Comparison of ENCODE assay signal across 1 cellular context in genomic region chr2:179936654-179937053, GRCh38.
TF ChIP-seq lines count a peak whose summit lies in the region.

No MANE protein-coding gene starts in this region.

TF ChIP-seq in HepG2, 621 proteins besides CTCF, POLR2A, EP300 and RAD21 (continued from another document and continues in another):
- TF ChIP-seq SNAPC4 (CRISPR knock-in tag; IDR thresholded peaks at IDR 0.05) (no peak), STAG1 (CRISPR knock-in tag; IDR thresholded peaks at IDR 0.05) (peak; percentile 63), ZNF879 (CRISPR knock-in tag; IDR thresholded peaks at IDR 0.05) (no peak), ZBTB37 (CRISPR knock-in tag; IDR thresholded peaks at IDR 0.05) (no peak), ZSCAN30 (CRISPR knock-in tag; IDR thresholded peaks at IDR 0.05) (no peak), TBL1XR1 (IDR thresholded peaks at IDR 0.05; ENCODE audit: borderline replicate concordance, low read length, partially characterized antibody) (no peak), ZNF646 (CRISPR knock-in tag; IDR thresholded peaks at IDR 0.05) (no peak), PRDM15 (CRISPR knock-in tag; IDR thresholded peaks at IDR 0.05) (no peak), KDM1A (CRISPR knock-in tag; IDR thresholded peaks at IDR 0.05) (no peak), JUNB (CRISPR knock-in tag; IDR thresholded peaks at IDR 0.05; ENCODE audit: borderline replicate concordance) (no peak), ZNF468 (CRISPR knock-in tag; IDR thresholded peaks at IDR 0.05) (no peak), ZBTB42 (CRISPR knock-in tag; IDR thresholded peaks at IDR 0.05) (no peak), KDM2A (CRISPR knock-in tag; IDR thresholded peaks at IDR 0.05; ENCODE audit: borderline replicate concordance, low read depth) (no peak), TBX3 (IDR thresholded peaks at IDR 0.05; ENCODE audit: borderline replicate concordance) (no peak), NR0B2 (CRISPR knock-in tag; IDR thresholded peaks at IDR 0.05) (no peak), ZNF138 (CRISPR knock-in tag; IDR thresholded peaks at IDR 0.05; ENCODE audit: low read depth) (no peak), FOXM1 (CRISPR knock-in tag; IDR thresholded peaks at IDR 0.05) (no peak), U2AF1 (optimal IDR thresholded peaks at IDR 0.05; ENCODE audit: low read depth, low read length) (no peak), TCF7L2 (IDR thresholded peaks at IDR 0.05; ENCODE audit: low read depth, low read length) (no peak), SAFB2 (CRISPR knock-in tag; IDR thresholded peaks at IDR 0.05; ENCODE audit: borderline replicate concordance, low read depth) (no peak), RFX3 (CRISPR knock-in tag; IDR thresholded peaks at IDR 0.05) (no peak), NFYB (CRISPR knock-in tag; IDR thresholded peaks at IDR 0.05) (no peak), ZNF484 (CRISPR knock-in tag; IDR thresholded peaks at IDR 0.05; ENCODE audit: borderline replicate concordance, low read depth) (no peak), ZNF816 (CRISPR knock-in tag; IDR thresholded peaks at IDR 0.05; ENCODE audit: borderline replicate concordance) (no peak), CENPT (CRISPR knock-in tag; IDR thresholded peaks at IDR 0.05; ENCODE audit: low read depth) (no peak), ZNF572 (CRISPR knock-in tag; IDR thresholded peaks at IDR 0.05) (no peak), ISL2 (CRISPR knock-in tag; IDR thresholded peaks at IDR 0.05) (no peak), CCDC6 (CRISPR knock-in tag; IDR thresholded peaks at IDR 0.05) (no peak), RBAK (CRISPR knock-in tag; IDR thresholded peaks at IDR 0.05) (no peak), ZNF580 (CRISPR knock-in tag; IDR thresholded peaks at IDR 0.05; ENCODE audit: borderline replicate concordance, low read depth) (no peak), ZBTB21 (CRISPR knock-in tag; IDR thresholded peaks at IDR 0.05) (no peak), ZNF329 (CRISPR knock-in tag; IDR thresholded peaks at IDR 0.05; ENCODE audit: low read depth) (no peak), ZNF503 (CRISPR knock-in tag; IDR thresholded peaks at IDR 0.05) (no peak), ZNF644 (CRISPR knock-in tag; IDR thresholded peaks at IDR 0.05; ENCODE audit: low read depth) (peak; percentile 58; the same call in 1 of the 2 replicates), SMAD1 (CRISPR knock-in tag; IDR thresholded peaks at IDR 0.05; ENCODE audit: borderline replicate concordance, low read depth) (no peak), ZNF430 (CRISPR knock-in tag; IDR thresholded peaks at IDR 0.05) (no peak), ZBED4 (CRISPR knock-in tag; IDR thresholded peaks at IDR 0.05; ENCODE audit: borderline replicate concordance) (no peak)
